1 cellular context compared by ENCODE assay signal in genomic region chr9:35114921-35115341, GRCh38.
A peak's percentile ranks its signal among the peaks of the same experiment; 100 is the strongest.
TF ChIP-seq lines count a peak whose summit lies in the region.

No MANE protein-coding gene starts in this region.

TF ChIP-seq in HepG2, 621 proteins besides CTCF, POLR2A, EP300 and RAD21 (continued from another document and continues in another):
- TF ChIP-seq HMGXB3 (CRISPR knock-in tag; IDR thresholded peaks at IDR 0.05; ENCODE audit: borderline replicate concordance) (no peak), TEAD2 (CRISPR knock-in tag; IDR thresholded peaks at IDR 0.05) (no peak), POLR2G (IDR thresholded peaks at IDR 0.05; ENCODE audit: low read depth, low read length) (no peak), ETV6 (CRISPR knock-in tag; conservative IDR thresholded peaks at IDR 0.05) (no peak), ZNF841 (CRISPR knock-in tag; IDR thresholded peaks at IDR 0.05; ENCODE audit: borderline replicate concordance) (no peak), POGK (CRISPR knock-in tag; conservative IDR thresholded peaks at IDR 0.05) (no peak), BCL3 (CRISPR knock-in tag; IDR thresholded peaks at IDR 0.05) (no peak), ZNF572 (CRISPR knock-in tag; IDR thresholded peaks at IDR 0.05) (no peak), HDAC6 (IDR thresholded peaks at IDR 0.05; ENCODE audit: low read depth, low read length) (no peak), SALL1 (CRISPR knock-in tag; IDR thresholded peaks at IDR 0.05) (0 out of 2 replicates have a peak, but pooled peaks have one; percentile 9), RFX1 (IDR thresholded peaks at IDR 0.05) (no peak), HMG20A (CRISPR knock-in tag; IDR thresholded peaks at IDR 0.05; ENCODE audit: borderline replicate concordance) (no peak), PAX8 (CRISPR knock-in tag; IDR thresholded peaks at IDR 0.05; ENCODE audit: borderline replicate concordance) (no peak), ZNF441 (CRISPR knock-in tag; IDR thresholded peaks at IDR 0.05; ENCODE audit: borderline replicate concordance) (no peak), U2AF2 (IDR thresholded peaks at IDR 0.05; ENCODE audit: low read depth, low read length) (no peak), EHMT2 (IDR thresholded peaks at IDR 0.05; ENCODE audit: borderline replicate concordance, low read depth, low read length) (no peak), NR2F2 (IDR thresholded peaks at IDR 0.05; ENCODE audit: borderline replicate concordance, low read depth) (no peak), JUN (CRISPR knock-in tag; IDR thresholded peaks at IDR 0.05) (no peak), ZNF570 (CRISPR knock-in tag; IDR thresholded peaks at IDR 0.05; ENCODE audit: borderline replicate concordance) (no peak), ATM (IDR thresholded peaks at IDR 0.05; ENCODE audit: borderline replicate concordance) (no peak), ZNF281 (CRISPR knock-in tag; IDR thresholded peaks at IDR 0.05; ENCODE audit: borderline replicate concordance) (no peak; the same call in 1 of the 2 replicates), MNT (IDR thresholded peaks at IDR 0.05) (no peak), ZNF816 (CRISPR knock-in tag; IDR thresholded peaks at IDR 0.05; ENCODE audit: borderline replicate concordance) (no peak), ARID4A (CRISPR knock-in tag; IDR thresholded peaks at IDR 0.05; ENCODE audit: borderline replicate concordance) (peak; percentile 42; the same call in 1 of the 2 replicates), CBX5 (CRISPR knock-in tag; IDR thresholded peaks at IDR 0.05; ENCODE audit: borderline replicate concordance) (no peak), NAIF1 (CRISPR knock-in tag; IDR thresholded peaks at IDR 0.05; ENCODE audit: borderline replicate concordance) (no peak), ZNF17 (CRISPR knock-in tag; IDR thresholded peaks at IDR 0.05) (no peak), ZNF710 (CRISPR knock-in tag; IDR thresholded peaks at IDR 0.05; ENCODE audit: borderline replicate concordance) (no peak), DMAP1 (CRISPR knock-in tag; IDR thresholded peaks at IDR 0.05) (no peak), GMEB1 (CRISPR knock-in tag; IDR thresholded peaks at IDR 0.05; ENCODE audit: borderline replicate concordance) (no peak), ZNF12 (CRISPR knock-in tag; IDR thresholded peaks at IDR 0.05) (no peak), ZNF674 (CRISPR knock-in tag; IDR thresholded peaks at IDR 0.05; ENCODE audit: low read depth) (no peak), HIC2 (CRISPR knock-in tag; IDR thresholded peaks at IDR 0.05; ENCODE audit: low read depth) (peak; percentile 38; the same call in 1 of the 2 replicates), ZNF20 (CRISPR knock-in tag; IDR thresholded peaks at IDR 0.05) (no peak), SAP130 (CRISPR knock-in tag; IDR thresholded peaks at IDR 0.05; ENCODE audit: low read depth) (peak; percentile 54)
